In the genomic region with DNA sequence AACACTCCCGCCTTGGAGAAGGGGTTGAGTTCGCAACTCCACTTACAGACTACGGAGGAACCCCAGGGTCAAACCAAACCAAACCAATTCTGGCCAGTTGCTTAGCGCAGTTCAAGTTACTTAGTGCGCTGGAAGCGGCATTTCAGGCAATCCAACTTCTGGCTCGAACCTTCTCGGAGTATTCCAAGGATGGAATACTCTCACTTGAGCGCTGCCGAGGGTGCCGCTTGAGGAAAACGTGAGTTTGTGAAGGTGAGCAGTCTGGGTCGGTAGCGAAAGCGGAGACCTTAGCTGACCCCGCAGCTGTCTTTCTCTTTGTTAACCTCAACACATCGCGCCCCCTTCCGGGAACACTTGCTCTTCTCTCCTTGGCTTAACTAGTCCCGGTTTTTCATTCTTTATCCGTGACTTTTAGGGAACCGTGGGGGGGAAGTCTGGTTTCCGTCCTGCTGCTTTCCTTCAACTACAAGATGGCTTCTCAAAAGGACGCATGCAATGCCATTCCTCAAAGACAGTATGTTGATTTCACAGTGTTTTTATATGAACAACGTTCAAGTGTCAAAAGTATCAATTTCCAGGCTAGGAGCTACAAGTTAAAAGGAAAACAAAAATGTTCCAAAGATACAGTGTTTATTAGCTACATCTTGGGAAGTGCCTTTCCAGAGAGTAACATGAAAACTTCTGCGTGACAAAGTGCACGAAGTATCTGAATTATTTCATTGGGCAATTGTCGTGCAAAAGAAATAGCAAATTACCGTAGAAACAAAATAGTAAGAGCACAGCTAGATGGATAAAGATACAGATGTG, we compare ENCODE assay signal across 8 cellular contexts. TPM values are rescaled to one million over a fixed set of nuclear protein-coding genes. Genes with fewer than 3 reads are reported as not detected.
DNase-seq lines count a peak whose midpoint lies in the region; ATAC-seq and TF ChIP-seq lines count a peak whose summit lies in the region.

No MANE protein-coding gene starts in this region.

- POLR2A ChIA-PET in PC-9 (lab: Charles Lee; ENCODE audit: unreplicated experiment), result interaction anchor here (0.6 to 0.8 kb wide), 2 partner anchors 143 to 315 kb away, joined by 3 to 5 read pairs; partner anchors contain the start of gene CCNC
- POLR2A ChIA-PET in naive thymus-derived CD4-positive, alpha-beta T cell (lab: Charles Lee), result interaction anchor here (0.7 to 3.3 kb wide), 11 partner anchors 9 to 145 kb away, joined by 3 to 34 read pairs (median 4); partner anchors contain the start of genes CCNC and COQ3

- H3K79me2 ChIP-seq in PC-9 (ENCODE audit: low read depth), result peaks cover 64% of the 10 kb centered on the region

- peak overlapping the region; percentile 93 for H2AFZ ChIP-seq in PC-9

- peak overlapping the region; percentile 87 for H3K4me2 ChIP-seq in PC-9

- no peaks in the 10 kb centered on the region for H3K27me3 ChIP-seq in PC-9 (ENCODE audit: insufficient read depth, low read depth)
- no peaks in the 10 kb centered on the region for H3K27me3 ChIP-seq in naive thymus-derived CD4-positive, alpha-beta T cell (ENCODE audit: control insufficient read depth in 2 of 2, insufficient read depth in 2 of 2, low read length in 2 of 2)

- peak overlapping the region; percentile 94 for H3K27ac ChIP-seq in PC-9
- peak overlapping the region; percentile 93 for H3K27ac ChIP-seq in naive thymus-derived CD4-positive, alpha-beta T cell (ENCODE audit: low read depth, low read length)

- DNase-seq in DMS153 treated with DMSO at 0.1 percent for 48 hours (lab: John Stamatoyannopoulos, UW; ENCODE audit: unreplicated experiment) (peak; percentile 82), HuH-7.5 (ENCODE audit: low spot score) (peak; percentile 35), PC-9 (peak; percentile 70 to 79), fibroblast of mammary gland (ENCODE audit: low read depth) (peak; percentile 91)
- peak; percentile 66 to 67 for DNase-seq in activated T-cell treated with anti-CD3 and anti-CD28 coated beads, Interleukin-2, amount 50 U/mL, for 72 hours
- peak in 4 of 9 donors; percentile 54 to 65 (median 58) for DNase-seq in naive thymus-derived CD4-positive, alpha-beta T cell
- DNase-seq in stimulated activated naive B cell treated with anti-CD40 and anti-IgM and Interleukin-4, amounts not matched to agents 10 μg/mL and 1 μg/mL and 100 μg/mL, for 72 hours, result peak; percentile 66

- CTCF ChIA-PET in PC-9 (lab: Charles Lee), result interaction anchor here (0.7 to 1.3 kb wide), 2 partner anchors 15 to 95 kb away, joined by 3 to 4 read pairs; no protein-coding TSS in a partner anchor
- CTCF ChIA-PET in naive thymus-derived CD4-positive, alpha-beta T cell (lab: Charles Lee), result interaction anchor here (0.6 to 1.3 kb wide), 3 partner anchors 9 to 95 kb away, joined by 4 to 9 read pairs (median 4); no protein-coding TSS in a partner anchor

- ATAC-seq in GM21529 (IDR thresholded peaks at IDR 0.05; ENCODE audit: unreplicated experiment), result peak; percentile 47
- ATAC-seq in activated T-cell treated with anti-CD3 and anti-CD28 coated beads, Interleukin-2, amount 50 U/mL, for 72 hours (replicated peaks in 1 of 2), result peak; percentile 49 to 60
- peak; percentile 58 for ATAC-seq in naive thymus-derived CD4-positive, alpha-beta T cell
- peak; percentile 50 to 56 for ATAC-seq in stimulated activated naive B cell treated with anti-CD40 and anti-IgM and Interleukin-4, amounts not matched to agents 10 μg/mL and 1 μg/mL and 100 μg/mL, for 72 hours (replicated peaks)

- H3K4me3 Mint-ChIP-seq in activated T-cell treated with anti-CD3 and anti-CD28 coated beads, Interleukin-2, amount 50 U/mL, for 72 hours, result peak overlapping the region; percentile 91 to 95
- peak overlapping the region; percentile 91 to 100 (median 96) for H3K4me3 Mint-ChIP-seq in naive thymus-derived CD4-positive, alpha-beta T cell
- peak overlapping the region; percentile 93 to 97 for H3K4me3 Mint-ChIP-seq in stimulated activated naive B cell treated with anti-CD40 and anti-IgM and Interleukin-4, amounts not matched to agents 10 μg/mL and 1 μg/mL and 100 μg/mL, for 72 hours

- H3K4me1 Mint-ChIP-seq in activated T-cell treated with anti-CD3 and anti-CD28 coated beads, Interleukin-2, amount 50 U/mL, for 72 hours (ENCODE audit: low read depth), result peaks cover 58% of the 10 kb centered on the region
- peaks cover 43 to 74% (median 61%) of the 10 kb centered on the region in 7 donors for H3K4me1 Mint-ChIP-seq in naive thymus-derived CD4-positive, alpha-beta T cell
- peaks cover 32 to 54% of the 10 kb centered on the region in 2 donors for H3K4me1 Mint-ChIP-seq in stimulated activated naive B cell treated with anti-CD40 and anti-IgM and Interleukin-4, amounts not matched to agents 10 μg/mL and 1 μg/mL and 100 μg/mL, for 72 hours

- H3K9me2 ChIP-seq in PC-9 (ENCODE audit: insufficient read depth), result no peaks in the 10 kb centered on the region

- peaks cover 23% of the 10 kb centered on the region for H3F3A ChIP-seq in PC-9 (ENCODE audit: insufficient read depth, low read depth)

- peaks cover 5% of the 10 kb centered on the region; the same call in 1 of the 2 replicates for H3K36me3 ChIP-seq in PC-9 (ENCODE audit: low read depth)
- peaks cover 0 to 8% (median 0%) of the 10 kb centered on the region in 3 experiments for H3K36me3 ChIP-seq in naive thymus-derived CD4-positive, alpha-beta T cell (ENCODE audit: control insufficient read depth in 2 of 3, insufficient read depth in 3 of 3, low read length in 3 of 3)

- peak overlapping the region; percentile 88 for H3K4me3 ChIP-seq in PC-9
- peak overlapping the region; percentile 98 for H3K4me3 ChIP-seq in fibroblast of mammary gland (ENCODE audit: control insufficient read depth, low read depth, low read length)
- H3K4me3 ChIP-seq in naive thymus-derived CD4-positive, alpha-beta T cell (ENCODE audit: low read length), result peak overlapping the region; percentile 95

- peaks cover 37% of the 10 kb centered on the region for H4K20me1 ChIP-seq in PC-9 (ENCODE audit: insufficient read depth)

- no peaks in the 10 kb centered on the region for H3K9me3 ChIP-seq in PC-9 (ENCODE audit: insufficient read depth, low read depth)
- H3K9me3 ChIP-seq in naive thymus-derived CD4-positive, alpha-beta T cell (ENCODE audit: control insufficient read depth in 2 of 3, low read length in 3 of 3), result no peaks in the 10 kb centered on the region

- peaks cover 5 to 25% of the 10 kb centered on the region in 2 donors for H3K36me3 Mint-ChIP-seq in activated T-cell treated with anti-CD3 and anti-CD28 coated beads, Interleukin-2, amount 50 U/mL, for 72 hours (ENCODE audit: insufficient read depth in 2 of 2)
- peaks cover 4 to 18% (median 10%) of the 10 kb centered on the region in 5 donors for H3K36me3 Mint-ChIP-seq in naive thymus-derived CD4-positive, alpha-beta T cell
- H3K36me3 Mint-ChIP-seq in stimulated activated naive B cell treated with anti-CD40 and anti-IgM and Interleukin-4, amounts not matched to agents 10 μg/mL and 1 μg/mL and 100 μg/mL, for 72 hours, result peaks cover 17 to 32% of the 10 kb centered on the region in 2 donors

- no peaks in the 10 kb centered on the region for H3K9me3 Mint-ChIP-seq in activated T-cell treated with anti-CD3 and anti-CD28 coated beads, Interleukin-2, amount 50 U/mL, for 72 hours
- peaks cover 0 to 7% (median 0%) of the 10 kb centered on the region in 11 donors for H3K9me3 Mint-ChIP-seq in naive thymus-derived CD4-positive, alpha-beta T cell
- no peaks in the 10 kb centered on the region for H3K9me3 Mint-ChIP-seq in stimulated activated naive B cell treated with anti-CD40 and anti-IgM and Interleukin-4, amounts not matched to agents 10 μg/mL and 1 μg/mL and 100 μg/mL, for 72 hours

- H3K27ac Mint-ChIP-seq in activated T-cell treated with anti-CD3 and anti-CD28 coated beads, Interleukin-2, amount 50 U/mL, for 72 hours, result peak overlapping the region; percentile 97
- peak overlapping the region; percentile 96 to 100 (median 99) for H3K27ac Mint-ChIP-seq in naive thymus-derived CD4-positive, alpha-beta T cell
- peak overlapping the region; percentile 99 for H3K27ac Mint-ChIP-seq in stimulated activated naive B cell treated with anti-CD40 and anti-IgM and Interleukin-4, amounts not matched to agents 10 μg/mL and 1 μg/mL and 100 μg/mL, for 72 hours

- TF ChIP-seq CTCF in PC-9 (conservative IDR thresholded peaks at IDR 0.05) (peak; percentile 66; the same call in 1 of the 2 replicates), fibroblast of mammary gland (conservative IDR thresholded peaks at IDR 0.05; ENCODE audit: control insufficient read depth, insufficient read depth, low read depth, low read length) (peak; percentile 41)

- intact Hi-C loops in PC-9 (cut with micrococcal nuclease; ENCODE audit: unreplicated experiment), result loop anchor here (1.0 to 5.0 kb wide), 4 partner anchors 33 to 141 kb away; partner anchors contain the start of genes CCNC and USP45
- intact Hi-C loops in naive thymus-derived CD4-positive, alpha-beta T cell (cut with micrococcal nuclease), result loop anchor here (1.0 to 10.0 kb wide), 13 partner anchors 7 to 1459 kb away; partner anchors contain the start of genes ASCC3 (in 2 of the 2), CCNC (in 2 of the 2), COQ3 (in 2 of the 2) and FBXL4 (in 2 of the 2)

- H3K27me3 Mint-ChIP-seq in activated T-cell treated with anti-CD3 and anti-CD28 coated beads, Interleukin-2, amount 50 U/mL, for 72 hours (ENCODE audit: low read depth), result no peaks in the 10 kb centered on the region
- H3K27me3 Mint-ChIP-seq in naive thymus-derived CD4-positive, alpha-beta T cell, result peaks cover 0 to 2% (median 0%) of the 10 kb centered on the region in 5 donors
- no peaks in the 10 kb centered on the region for H3K27me3 Mint-ChIP-seq in stimulated activated naive B cell treated with anti-CD40 and anti-IgM and Interleukin-4, amounts not matched to agents 10 μg/mL and 1 μg/mL and 100 μg/mL, for 72 hours

- H3K4me1 ChIP-seq in PC-9 (replicated peaks; ENCODE audit: insufficient read depth), result peaks cover 31% of the 10 kb centered on the region
- peaks cover 37 to 50% of the 10 kb centered on the region in 2 donors for H3K4me1 ChIP-seq in naive thymus-derived CD4-positive, alpha-beta T cell (ENCODE audit: control insufficient read depth in 2 of 2, insufficient read depth in 2 of 2, low read length in 2 of 2)

- BruUV-seq in PC-9 (replicated peaks; lab: Mats Ljungman, UMichigan), result TSS peak; percentile 49

RNA-seq across cellular contexts. Expression of gene PNISR, which starts 0.7 kb away (rescaled TPM):
- 104 and 110 TPM in 2 replicates for total RNA-seq in PC-9 (2021)
- total RNA-seq in activated T-cell treated with anti-CD3 and anti-CD28 coated beads, Interleukin-2, amount 50 U/mL, for 72 hours, result 100 to 1,000 TPM; 183 to 192 TPM
- 100 to 1,000 TPM; 146 to 423 (median 302) TPM for total RNA-seq in naive thymus-derived CD4-positive, alpha-beta T cell
- polyA plus RNA-seq in naive thymus-derived CD4-positive, alpha-beta T cell, result 100 to 1,000 TPM in 1 of 2 donors, 10 to 100 TPM in 1; 75.2 to 102 TPM

RNA-seq across cellular contexts. Expression of gene COQ3, which starts 31.9 kb away (rescaled TPM):
- total RNA-seq in PC-9 (2021), result 10.9 and 14.4 TPM in 2 replicates
- total RNA-seq in activated T-cell treated with anti-CD3 and anti-CD28 coated beads, Interleukin-2, amount 50 U/mL, for 72 hours, result 10 to 100 TPM in 1 of 2 donors, 1 to 10 TPM in 1; 7.0 to 11.8 TPM
- 1 to 10 TPM; 1.8 to 7.3 (median 4.2) TPM for total RNA-seq in naive thymus-derived CD4-positive, alpha-beta T cell
- 10 to 100 TPM; 10.6 to 11.4 TPM for polyA plus RNA-seq in naive thymus-derived CD4-positive, alpha-beta T cell
